ENCODE assay signal across 8 cellular contexts in genomic region chr9:125261501-125262216, GRCh38. TPM values are rescaled to one million over a fixed set of nuclear protein-coding genes. Genes with fewer than 3 reads are reported as not detected.
DNase-seq lines count a peak whose midpoint lies in the region; ATAC-seq and TF ChIP-seq lines count a peak whose summit lies in the region.

Gene GAPVD1, plus strand, starts transcription at chr9:125261826. Its CDS starts 37,096 bp downstream, at chr9:125298922.

- peak; percentile 90 for ATAC-seq in HG03439 (IDR thresholded peaks at IDR 0.05; ENCODE audit: unreplicated experiment)
- peak; percentile 98 for ATAC-seq in left colon

- H3K36me3 ChIP-seq in BLaER1 treated with 17β-estradiol and CSF1 and Interleukin-3, amounts not matched to agents 10 nM and 100 nM: peaks cover 9 to 30% (median 19%) of the 10 kb centered on the region in 11 experiments; a peak in 21 of 22 replicates

- peak within 1 kb of the TSS; percentile 85 to 100 (median 96) for H3K4me3 ChIP-seq in BLaER1 treated with 17β-estradiol and CSF1 and Interleukin-3, amounts not matched to agents 10 nM and 100 nM
- H3K4me3 ChIP-seq in coronary artery: peak within 1 kb of the TSS; percentile 89

- peak within 1 kb of the TSS; percentile 82 to 94 (median 91) for H3K27ac ChIP-seq in BLaER1 treated with 17β-estradiol and CSF1 and Interleukin-3, amounts not matched to agents 10 nM and 100 nM
- peak within 1 kb of the TSS; percentile 79 to 87 for H3K27ac ChIP-seq in coronary artery

- DNase-seq in GM19238 (ENCODE audit: insufficient read length, low spot score): peak; percentile 96
- DNase-seq in NCI-H524 (lab: John Stamatoyannopoulos, UW): peak; percentile 90 to 98
- DNase-seq in activated CD4-positive, alpha-beta T cell treated with anti-CD3 and anti-CD28 coated beads for 48 hours: peak; percentile 91
- peak; percentile 89 for DNase-seq in coronary artery (ENCODE audit: low spot score)
- peak; percentile 88 to 89 for DNase-seq in left colon
- DNase-seq in stimulated activated CD4-positive, alpha-beta T cell treated with anti-CD3 and anti-CD28 coated beads, Interleukin-1b, Interleukin-23, amount 100 ng/mL, for 48 hours: peak; percentile 88

- peaks cover 6 to 43% (median 29%) of the 10 kb centered on the region in 11 experiments; a peak in 14 of 22 replicates for H4K20me1 ChIP-seq in BLaER1 treated with 17β-estradiol and CSF1 and Interleukin-3, amounts not matched to agents 10 nM and 100 nM

- peak; percentile 22 for TF ChIP-seq CTCF in coronary artery (IDR thresholded peaks at IDR 0.05)

- intact Hi-C loops in left colon (cut with DNase I, micrococcal nuclease): no loop called here

- peak within 1 kb of the TSS; percentile 88 to 98 (median 94) for H3K9ac ChIP-seq in BLaER1 treated with 17β-estradiol and CSF1 and Interleukin-3, amounts not matched to agents 10 nM and 100 nM

- H3K4me1 ChIP-seq in BLaER1 treated with 17β-estradiol and CSF1 and Interleukin-3, amounts not matched to agents 10 nM and 100 nM: peaks cover 39 to 69% (median 54%) of the 10 kb centered on the region in 10 experiments

- 0 out of 22 replicates have a peak, but pooled peaks cover 0 to 6% (median 0%) of the 10 kb centered on the region in 11 experiments for H3K9me3 ChIP-seq in BLaER1 treated with 17β-estradiol and CSF1 and Interleukin-3, amounts not matched to agents 10 nM and 100 nM (replicated peaks in 1 of 11)

- peak within 1 kb of the TSS; percentile 78 to 96 (median 88) for H3K4me2 ChIP-seq in BLaER1 treated with 17β-estradiol and CSF1 and Interleukin-3, amounts not matched to agents 10 nM and 100 nM

- no peaks in the 10 kb centered on the region for H3K27me3 ChIP-seq in BLaER1 treated with 17β-estradiol and CSF1 and Interleukin-3, amounts not matched to agents 10 nM and 100 nM

RNA-seq across cellular contexts. Expression of gene GAPVD1, which starts in this region (rescaled TPM):
- total RNA-seq in left colon: 10 to 100 TPM; 37.9 to 40.0 TPM

Comparison
In these comparisons a context has a peak if more than half of its experiments do, and no peak if none do; other contexts are left out.
1. Peak in every context shown above with its lines: DNase-seq, ATAC-seq, H3K4me3 ChIP-seq and H3K27ac ChIP-seq.